In the genomic region with DNA sequence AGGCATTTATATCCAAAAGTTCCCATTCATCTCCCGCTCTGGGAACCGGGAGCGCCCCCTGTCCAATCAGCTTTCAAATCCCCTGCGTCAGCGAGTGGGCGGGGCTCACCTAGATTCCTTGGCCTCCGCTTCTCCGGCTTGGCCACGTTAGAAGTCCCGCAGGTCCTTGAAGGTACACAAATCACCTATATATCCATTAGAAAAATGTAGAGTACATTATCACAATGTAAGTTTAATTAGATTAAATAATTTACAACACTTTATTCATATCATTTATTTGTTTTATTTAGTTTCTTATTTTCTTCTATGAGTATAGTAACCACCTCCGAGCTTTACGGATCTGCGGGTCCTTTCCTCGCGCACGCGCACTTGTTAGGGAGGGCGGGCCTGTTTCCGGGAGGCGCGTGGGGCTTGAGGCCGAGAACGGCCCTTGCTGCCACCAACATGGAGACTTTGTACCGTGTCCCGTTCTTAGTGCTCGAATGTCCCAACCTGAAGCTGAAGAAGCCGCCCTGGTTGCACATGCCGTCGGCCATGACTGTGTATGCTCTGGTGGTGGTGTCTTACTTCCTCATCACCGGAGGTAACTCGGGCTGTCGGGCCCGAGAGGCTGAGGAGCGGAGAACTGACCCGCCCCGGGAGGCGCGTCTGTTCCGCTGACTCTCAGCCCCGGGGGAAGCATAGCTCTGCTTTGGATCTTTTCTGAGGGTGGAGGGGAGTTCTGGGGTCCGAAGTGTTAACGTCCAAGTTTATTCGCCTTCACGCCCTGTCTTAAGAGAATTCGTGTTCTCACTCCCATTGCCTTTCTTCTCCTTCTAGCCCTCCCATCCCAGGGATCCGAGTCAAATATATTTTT, we compare ENCODE assay signal across 8 cellular contexts. TPM values are rescaled to one million over a fixed set of nuclear protein-coding genes. Genes with fewer than 3 reads are reported as not detected.
DNase-seq lines count a peak whose midpoint lies in the region; ATAC-seq and TF ChIP-seq lines count a peak whose summit lies in the region.

A gene (plus strand): TSS at position 388 of the 856 bp plus-strand sequence. CDS start 57 bp downstream, at position 445.

- H3K9me2 ChIP-seq in PC-9 (ENCODE audit: insufficient read depth): no peaks in the 10 kb centered on the region

- peak; percentile 48; the same call in 1 of the 2 replicates for TF ChIP-seq CTCF in PC-9 (conservative IDR thresholded peaks at IDR 0.05)
- TF ChIP-seq CTCF in mucosa of descending colon (IDR thresholded peaks at IDR 0.05): no peak

- peaks cover 50% of the 10 kb centered on the region for H3K79me2 ChIP-seq in PC-9 (ENCODE audit: low read depth)

- peak; percentile 90 for ATAC-seq in GM21619 (IDR thresholded peaks at IDR 0.05; ENCODE audit: unreplicated experiment)
- ATAC-seq in mucosa of descending colon: peak; percentile 97

- H3K27me3 ChIP-seq in PC-9 (ENCODE audit: insufficient read depth, low read depth): no peaks in the 10 kb centered on the region

- DNase-seq in DMS153 (lab: John Stamatoyannopoulos, UW): peak; percentile 94
- peak; percentile 92 for DNase-seq in Jurkat, Clone E6-1 (ENCODE audit: low read depth, low spot score)
- DNase-seq in PC-9: peak; percentile 80 to 83
- DNase-seq in activated T-cell treated with anti-CD3 and anti-CD28 coated beads, Interleukin-2, amount 50 U/mL, for 1 hour: peak; percentile 92
- DNase-seq in epithelial cell of prostate (ENCODE audit: low read depth, low spot score): peak; percentile 79
- DNase-seq in mucosa of descending colon: peak; percentile 95 to 99 (median 96)
- peak; percentile 92 for DNase-seq in stimulated activated CD8-positive, alpha-beta memory T cell treated with anti-CD3 and anti-CD28 coated beads, Interleukin-4, amount 100 ng/mL, for 24 hours (ENCODE audit: low read depth)

- TSS peak; percentile 82 for BruUV-seq in PC-9 (replicated peaks; lab: Mats Ljungman, UMichigan)

- H3F3A ChIP-seq in PC-9 (ENCODE audit: insufficient read depth, low read depth): peaks cover 6% of the 10 kb centered on the region; the same call in 1 of the 2 replicates

- CTCF ChIA-PET in PC-9 (lab: Charles Lee): interaction anchor here (1.0 kb wide), 1 partner anchor 133 kb away, joined by 4 read pairs; no protein-coding TSS in a partner anchor

- H3K36me3 ChIP-seq in PC-9 (ENCODE audit: low read depth): no peaks in the 10 kb centered on the region
- no peaks in the 10 kb centered on the region for H3K36me3 ChIP-seq in mucosa of descending colon (ENCODE audit: low read depth)

- H3K9me3 ChIP-seq in PC-9 (ENCODE audit: insufficient read depth, low read depth): no peaks in the 10 kb centered on the region
- no peaks in the 10 kb centered on the region for H3K9me3 ChIP-seq in mucosa of descending colon

- H3K27ac ChIP-seq in PC-9 (peak within 1 kb of the TSS; percentile 82), epithelial cell of prostate (peak within 1 kb of the TSS; percentile 73)

- peak within 1 kb of the TSS; percentile 82 for H2AFZ ChIP-seq in PC-9

- peaks cover 21% of the 10 kb centered on the region for H4K20me1 ChIP-seq in PC-9 (ENCODE audit: insufficient read depth)

- POLR2A ChIA-PET in PC-9 (lab: Charles Lee; ENCODE audit: unreplicated experiment): interaction anchor here (0.5 to 0.6 kb wide), 2 partner anchors 23 to 803 kb away, joined by 3 to 4 read pairs; no protein-coding TSS in a partner anchor

- no peaks in the 10 kb centered on the region; the same call in 1 of the 2 replicates for H3K4me1 ChIP-seq in PC-9 (replicated peaks; ENCODE audit: insufficient read depth)
- no peaks in the 10 kb centered on the region for H3K4me1 ChIP-seq in mucosa of descending colon (ENCODE audit: low read depth)

- peak within 1 kb of the TSS; percentile 88 for H3K4me2 ChIP-seq in PC-9

- intact Hi-C loops in PC-9 (cut with micrococcal nuclease; ENCODE audit: unreplicated experiment): no loop called here
- intact Hi-C loops in mucosa of descending colon (cut with DNase I, micrococcal nuclease): no loop called here

- H3K4me3 ChIP-seq in Jurkat, Clone E6-1 (ENCODE audit: low read length): peak within 1 kb of the TSS; percentile 99
- H3K4me3 ChIP-seq in PC-9 (peak within 1 kb of the TSS; percentile 99), mucosa of descending colon (peak within 1 kb of the TSS; percentile 56)

RNA-seq across cellular contexts. Expression of the gene that starts here (rescaled TPM):
- 170 TPM for polyA plus RNA-seq in Jurkat, Clone E6-1 (2012; ENCODE audit: insufficient read depth, insufficient read length)
- total RNA-seq in PC-9 (2021): 53.5 and 61.7 TPM in 2 replicates
- 10 to 100 TPM; 48.7 to 75.0 (median 51.5) TPM for total RNA-seq in mucosa of descending colon

Comparison
In these comparisons a context has a peak if more than half of its experiments do, and no peak if none do; other contexts are left out.
1. Peak in every context shown above with its lines: DNase-seq, ATAC-seq, H3K4me3 ChIP-seq and H3K27ac ChIP-seq.